Comparison of ENCODE assay signal across 8 cellular contexts in genomic region chr4:49098034-49098759, GRCh38.
DNase-seq lines count a peak whose midpoint lies in the region; ATAC-seq, FAIRE-seq and TF ChIP-seq lines count a peak whose summit lies in the region.
"Not testable (repeated sequence)": the region's sequence is repeated elsewhere in the genome, so short reads cannot be mapped to it uniquely, and the experiment has no call there.

No MANE protein-coding gene starts in this region.

- not testable (repeated sequence) for H3K36me3 ChIP-seq in H1 (ENCODE audit: control insufficient read depth in 2 of 4, insufficient read depth in 4 of 4, low read length in 3 of 4); mucosa of descending colon (ENCODE audit: low read depth); upper lobe of right lung

- not testable (repeated sequence) for H3K56ac ChIP-seq in H1 (replicated peaks; ENCODE audit: insufficient read length, low read depth, low read length)

- H2BK12ac ChIP-seq in H1 (ENCODE audit: low read depth, low read length) = not testable (repeated sequence)

- not testable (repeated sequence) for H3K27ac ChIP-seq in H1 (ENCODE audit: low read depth, low read length); upper lobe of right lung

- TF ChIP-seq EP300 in H1 (IDR thresholded peaks at IDR 0.05; ENCODE audit: borderline replicate concordance in 1 of 2, low read depth in 2 of 2, low read length in 2 of 2) = not testable (repeated sequence)

- not testable (repeated sequence) for H3K4ac ChIP-seq in H1 (replicated peaks; ENCODE audit: insufficient read length, low read depth, low read length)

- H3K9me3 ChIP-seq in H1 (ENCODE audit: insufficient read depth in 2 of 2, low read depth in 1 of 2, low read length in 1 of 2) (peaks cover 30 to 51% of the 10 kb centered on the region in 2 experiments), mucosa of descending colon (peaks cover 67% of the 10 kb centered on the region), upper lobe of right lung (peaks cover 28% of the 10 kb centered on the region)

- H2BK120ac ChIP-seq in H1 (replicated peaks; ENCODE audit: low read depth, low read length) = not testable (repeated sequence)

- WGBS in H1 (ENCODE audit: extremely low coverage in 1 of 2, insufficient coverage in 1 of 2, insufficient read length in 1 of 2, insufficient replicate concordance in 2 of 2, low coverage in 1 of 2, low lambda C conversion rate in 2 of 2, missing lambda C conversion rate in 1 of 2), 2 experiments = 70 to 96% methylated on average over 8 to 14 of the region's 14 CpGs

- not testable (repeated sequence) for H3K14ac ChIP-seq in H1 (ENCODE audit: insufficient read length)

- not testable (repeated sequence) for TF ChIP-seq CTCF in NB4 (IDR thresholded peaks at IDR 0.05; ENCODE audit: low read depth, low read length); H1 (IDR thresholded peaks at IDR 0.05; ENCODE audit: control extremely low read depth in 1 of 3, insufficient read depth in 1 of 3, low read depth in 1 of 3, low read length in 3 of 3); mucosa of descending colon (IDR thresholded peaks at IDR 0.05); upper lobe of right lung (IDR thresholded peaks at IDR 0.05)

- not testable (repeated sequence) for H3K4me1 ChIP-seq in H1 (replicated peaks in 1 of 4; ENCODE audit: control insufficient read depth in 3 of 4, insufficient read depth in 4 of 4, low read length in 3 of 4); mucosa of descending colon (ENCODE audit: low read depth); upper lobe of right lung

- CTCF ChIA-PET in H1 (lab: Charles Lee; ENCODE audit: partially characterized antibody) = not testable (repeated sequence)

- not testable (repeated sequence) for H3K18ac ChIP-seq in H1 (ENCODE audit: extremely low read depth, low read length)

- not testable (repeated sequence) for H3K79me2 ChIP-seq in H1 (ENCODE audit: control insufficient read depth in 1 of 2, insufficient read depth in 2 of 2, low read length in 2 of 2)

- not testable (repeated sequence) for TF ChIP-seq POLR2A in NB4 (IDR thresholded peaks at IDR 0.05; ENCODE audit: extremely low read depth, insufficient read length); H1 (IDR thresholded peaks at IDR 0.05; ENCODE audit: control extremely low read depth in 1 of 2, low read depth in 2 of 2, low read length in 2 of 2)

- not testable (repeated sequence) for H3K23ac ChIP-seq in H1 (ENCODE audit: insufficient read length)

- H4K20me1 ChIP-seq in H1 (replicated peaks in 1 of 2; ENCODE audit: control insufficient read depth in 1 of 2, insufficient read depth in 2 of 2, low read length in 2 of 2) = not testable (repeated sequence)

- ATAC-seq in GM19395 (IDR thresholded peaks at IDR 0.05; ENCODE audit: unreplicated experiment) = peak; percentile 24
- peak; percentile 18 for ATAC-seq in Right ventricle myocardium inferior
- ATAC-seq in left lobe of liver = peak; percentile 22
- peak; percentile 29 for ATAC-seq in mucosa of descending colon
- peak; percentile 31 for ATAC-seq in sciatic nerve
- peak; percentile 7 for ATAC-seq in upper lobe of right lung

- not testable (repeated sequence) for H2BK20ac ChIP-seq in H1 (ENCODE audit: low read length)

- not testable (repeated sequence) for H2AFZ ChIP-seq in H1 (ENCODE audit: low read length)

- not testable (repeated sequence) for FAIRE-seq in H1 (lab: Jason Lieb, UNC)

- not testable (repeated sequence) for H3K9ac ChIP-seq in H1 (replicated peaks in 1 of 4; ENCODE audit: extremely low read depth in 1 of 4, low read depth in 3 of 4, low read length in 3 of 4)

- H3K23me2 ChIP-seq in H1 (ENCODE audit: low read depth, low read length) = peaks cover 34% of the 10 kb centered on the region; the same call in 1 of the 2 replicates

- not testable (repeated sequence) for H2BK5ac ChIP-seq in H1 (ENCODE audit: low read depth, low read length)

- not testable (repeated sequence) for H3K27me3 ChIP-seq in H1 (replicated peaks in 1 of 4; ENCODE audit: control insufficient read depth in 3 of 4, extremely low read depth in 1 of 4, insufficient read depth in 3 of 4, low read length in 3 of 4); upper lobe of right lung

- not testable (repeated sequence) for TF ChIP-seq RAD21 in H1 (IDR thresholded peaks at IDR 0.05 in 1 of 2, conservative IDR thresholded peaks at IDR 0.05 in 1 of 2; ENCODE audit: low read depth in 2 of 2, low read length in 2 of 2)

- POLR2A ChIA-PET in H1 (lab: Charles Lee; ENCODE audit: partially characterized antibody) = not testable (repeated sequence)

- H4K91ac ChIP-seq in H1 (replicated peaks; ENCODE audit: insufficient read length, low read length) = not testable (repeated sequence)

- H3K79me1 ChIP-seq in H1 (ENCODE audit: low read depth, low read length) = not testable (repeated sequence)

- H4K5ac ChIP-seq in H1 (ENCODE audit: insufficient read length, low read depth, low read length) = not testable (repeated sequence)

- DNase-seq in NB4 (ENCODE audit: low read depth) = peak; percentile 20
- DNase-seq in H1 (ENCODE audit: low read depth in 1 of 2, low spot score in 2 of 2); Right ventricle myocardium inferior (ENCODE audit: missing footprints); left lobe of liver (ENCODE audit: low spot score); mucosa of descending colon; sciatic nerve (ENCODE audit: low spot score); upper lobe of right lung: not testable (repeated sequence)

- H3K4me3 ChIP-seq in NB4 (ENCODE audit: low read depth, low read length); H1 (ENCODE audit: extremely low read depth in 1 of 4, insufficient read depth in 2 of 4, low read depth in 3 of 4, low read length in 4 of 4); mucosa of descending colon; upper lobe of right lung: not testable (repeated sequence)

- not testable (repeated sequence) for H3K4me2 ChIP-seq in H1 (ENCODE audit: insufficient read depth in 1 of 2, low read depth in 2 of 2, low read length in 2 of 2)

- not testable (repeated sequence) for H2BK15ac ChIP-seq in H1 (ENCODE audit: low read length)

- H4K8ac ChIP-seq in H1 (ENCODE audit: extremely low read depth, insufficient read depth, low read length) = not testable (repeated sequence)

- not testable (repeated sequence) for H2AK5ac ChIP-seq in H1 (ENCODE audit: low read depth, low read length)

- intact Hi-C loops in Right ventricle myocardium inferior (cut with DNase I); mucosa of descending colon (cut with DNase I, micrococcal nuclease); sciatic nerve (cut with DNase I); upper lobe of right lung (cut with DNase I): not testable (repeated sequence)

TF ChIP-seq in H1, 55 proteins besides CTCF, POLR2A, EP300 and RAD21:
- TF ChIP-seq CBX5 (IDR thresholded peaks at IDR 0.05; ENCODE audit: low read depth, low read length) = peak; percentile 73; the same call in 1 of the 2 replicates
